26 cellular contexts compared by ENCODE assay signal in genomic region chr5:39584921-39585320, GRCh38.
DNase-seq lines count a peak whose midpoint lies in the region; ATAC-seq, FAIRE-seq and TF ChIP-seq lines count a peak whose summit lies in the region.
"Had no signal": no experiment of that assay in that cellular context is flagged by ENCODE, and none has a peak within 500 bp of the region (broad histone marks: within the 10 kb centered on the region; RNA-seq: fewer than 3 reads in every experiment).

No MANE protein-coding gene starts in this region.

- FAIRE-seq in HTR-8/SVneo (lab: Jason Lieb, UNC) = peak; percentile 65
- FAIRE-seq: bronchial epithelial cell, H1, kidney had no signal

- H3K4me1 ChIP-seq in testis (no peaks in the 10 kb centered on the region), psoas muscle (no peaks in the 10 kb centered on the region)
- H3K4me1 ChIP-seq: gastrocnemius medialis had no signal

- DNase-seq in AG08395 (ENCODE audit: low spot score) = peak; percentile 55
- DNase-seq in HTR-8/SVneo (ENCODE audit: insufficient read length, low spot score) = peak; percentile 82
- peak; percentile 42 for DNase-seq in dedifferentiated amniotic fluid mesenchymal stem cell (ENCODE audit: extremely low spot score)
- DNase-seq in kidney tubule cell (ENCODE audit: low spot score) = peak; percentile 6
- DNase-seq in testis = no peak
- no peak for DNase-seq in psoas muscle
- DNase-seq: 8988T; activated B cell treated with CpG ODN at 0.5 μM for 24 hours; activated CD4-positive, alpha-beta memory T cell treated with anti-CD3 and anti-CD28 coated beads, Interleukin-2, amount 10 ng/mL, durations not matched to agents 7 days and 5 days; activated effector memory CD4-positive, alpha-beta T cell treated with anti-CD3 and anti-CD28 coated beads, Interleukin-2, amount 50 U/mL, for 16 hours; Caco-2; gastrocnemius medialis; KG1; kidney; NCI-H1694; retina; stimulated activated CD4-positive, alpha-beta T cell treated with anti-CD3 and anti-CD28 coated beads, Interleukin-4, amount 100 ng/mL, for 4 hours; stimulated activated naive CD8-positive, alpha-beta T cell treated with anti-CD3 and anti-CD28 coated beads, Interleukin-15, amount 100 ng/mL, for 72 hours; T-helper 9 cell had no signal

- H3K4me3 ChIP-seq in testis (no peak overlapping the region), psoas muscle (no peak overlapping the region)
- H3K4me3 ChIP-seq: BLaER1, gastrocnemius medialis had no signal

- H3K9me3 ChIP-seq in testis (no peaks in the 10 kb centered on the region), psoas muscle (no peaks in the 10 kb centered on the region)
- H3K9me3 ChIP-seq: BLaER1, Caco-2, gastrocnemius medialis had no signal

- no peak for TF ChIP-seq POLR2A in testis (IDR thresholded peaks at IDR 0.05)

- H3K27me3 ChIP-seq in testis (no peaks in the 10 kb centered on the region), psoas muscle (ENCODE audit: insufficient read depth in 3 of 3, low read length in 2 of 3) (no peaks in the 10 kb centered on the region)
- H3K27me3 ChIP-seq: BLaER1, gastrocnemius medialis had no signal

- 49 to 59% methylated on average over 2 of the region's 2 CpGs for WGBS in testis, 2 donors
- 47 to 52% (median 48%) methylated on average over 2 of the region's 2 CpGs for WGBS in psoas muscle, 3 donors

- TF ChIP-seq CTCF in testis (IDR thresholded peaks at IDR 0.05) (no peak), psoas muscle (IDR thresholded peaks at IDR 0.05) (no peak)

- intact Hi-C loops in testis (cut with DNase I; ENCODE audit: low total_unique reads) (no loop called here), psoas muscle (cut with DNase I) (loop anchor here in 1 of 2 donors (5.0 kb wide), 1 partner anchor 1102 kb away; no protein-coding TSS in a partner anchor)

- H3K27ac ChIP-seq in testis (peak overlapping the region in 1 of 2 donors; percentile 18), psoas muscle (no peak overlapping the region)
- H3K27ac ChIP-seq: BLaER1, gastrocnemius medialis, RWPE1 had no signal

- ATAC-seq in psoas muscle (no peak), HG02870 (IDR thresholded peaks at IDR 0.05; ENCODE audit: unreplicated experiment) (no peak), HG03571 (IDR thresholded peaks at IDR 0.05; ENCODE audit: unreplicated experiment) (no peak)
- ATAC-seq: gastrocnemius medialis; SK-N-SH treated with all-trans-retinoic acid at 6 μM for 48 hours; stimulated activated naive CD8-positive, alpha-beta T cell treated with anti-CD3 and anti-CD28 coated beads, Interleukin-15, amount 100 ng/mL, for 72 hours had no signal

- no peaks in the 10 kb centered on the region for H3K36me3 ChIP-seq in testis (ENCODE audit: low read depth, missing control alignments)
- H3K36me3 ChIP-seq in psoas muscle (ENCODE audit: insufficient read depth in 1 of 2, low read depth in 1 of 2) = no peaks in the 10 kb centered on the region
- H3K36me3 ChIP-seq: BLaER1, gastrocnemius medialis had no signal

Comparison
In these comparisons a context has a peak if more than half of its experiments do, and no peak if none do; other contexts are left out.
1. DNase-seq: peak in AG08395 (single experiment), HTR-8/SVneo (single experiment), dedifferentiated amniotic fluid mesenchymal stem cell (single experiment) and kidney tubule cell (single experiment); none in testis (single experiment) and psoas muscle (0 of 2).